ENCODE assay signal across 8 cellular contexts in genomic region chr7:2843711-2844152, GRCh38. TPM values are rescaled to one million over a fixed set of nuclear protein-coding genes. Genes with fewer than 3 reads are reported as not detected.
DNase-seq lines count a peak whose midpoint lies in the region; ATAC-seq and TF ChIP-seq lines count a peak whose summit lies in the region.

No MANE protein-coding gene starts in this region.

- no peaks in the 10 kb centered on the region for H3K27me3 Mint-ChIP-seq in activated T-helper 17 cell treated with anti-CD3 and anti-CD28 coated beads, Interleukin-2, amount 50 U/mL, for 72 hours

- peak overlapping the region in 1 of 2 donors; percentile 45 for H3K27ac ChIP-seq in prostate gland

- no peaks in the 10 kb centered on the region for H3K36me3 ChIP-seq in prostate gland

- 0% methylated on average over 21 of the region's 64 CpGs for WGBS in prostate gland

- H3K27me3 ChIP-seq in prostate gland (replicated peaks; ENCODE audit: insufficient read depth): no peaks in the 10 kb centered on the region

- H3K9me3 ChIP-seq in prostate gland: no peaks in the 10 kb centered on the region

- peaks cover 21% of the 10 kb centered on the region for H3K4me1 Mint-ChIP-seq in activated T-helper 17 cell treated with anti-CD3 and anti-CD28 coated beads, Interleukin-2, amount 50 U/mL, for 72 hours

- TF ChIP-seq POLR2A in prostate gland (IDR thresholded peaks at IDR 0.05): no peak

- intact Hi-C loops in cardiac septum (cut with DNase I): loop anchor here (2.0 kb wide), 1 partner anchor 79 kb away; no protein-coding TSS in a partner anchor
- intact Hi-C loops in prostate gland (cut with DNase I): loop anchor here (5.0 kb wide), 1 partner anchor 126 kb away; no protein-coding TSS in a partner anchor

- DNase-seq in activated gamma-delta T cell treated with Interleukin-2 at 50 U/mL for 16 hours (peak; percentile 29), activated gamma-delta T cell (lab: John Stamatoyannopoulos, UW) (no peak), M059J (ENCODE audit: low read depth) (peak; percentile 38), cardiac septum (ENCODE audit: low spot score) (peak; percentile 68), prostate gland (ENCODE audit: low spot score) (no peak), 8988T (no peak), NCI-H1092 (lab: John Stamatoyannopoulos, UW) (no peak)

- no peak overlapping the region for H3K27ac Mint-ChIP-seq in activated T-helper 17 cell treated with anti-CD3 and anti-CD28 coated beads, Interleukin-2, amount 50 U/mL, for 72 hours

- no peak for TF ChIP-seq CTCF in prostate gland (IDR thresholded peaks at IDR 0.05)

- peaks cover 13% of the 10 kb centered on the region for H3K36me3 Mint-ChIP-seq in activated T-helper 17 cell treated with anti-CD3 and anti-CD28 coated beads, Interleukin-2, amount 50 U/mL, for 72 hours (ENCODE audit: low read depth)

- H3K9me3 Mint-ChIP-seq in activated T-helper 17 cell treated with anti-CD3 and anti-CD28 coated beads, Interleukin-2, amount 50 U/mL, for 72 hours: no peaks in the 10 kb centered on the region

- peak overlapping the region; percentile 79 for H3K4me3 Mint-ChIP-seq in activated T-helper 17 cell treated with anti-CD3 and anti-CD28 coated beads, Interleukin-2, amount 50 U/mL, for 72 hours

- ATAC-seq in activated T-helper 17 cell treated with anti-CD3 and anti-CD28 coated beads, Interleukin-2, amount 50 U/mL, for 72 hours (replicated peaks): peak; percentile 18

- H3K4me3 ChIP-seq in prostate gland: peak overlapping the region; percentile 60 to 62

- H3K4me1 ChIP-seq in prostate gland (replicated peaks): peaks cover 6% of the 10 kb centered on the region

RNA-seq across cellular contexts. Expression of gene GNA12, which starts 0.4 kb away (rescaled TPM):
- 12.5 and 25.7 TPM in 2 replicates for total RNA-seq in M059J (2014; rRNA removed; shearing (Covaris generic))
- 10 to 100 TPM; 15.4 to 17.4 TPM for total RNA-seq in activated T-helper 17 cell treated with anti-CD3 and anti-CD28 coated beads, Interleukin-2, amount 50 U/mL, for 72 hours
- total RNA-seq in cardiac septum: 33.7 TPM
- total RNA-seq in prostate gland: 100 to 1,000 TPM in 1 of 2 donors, 10 to 100 TPM in 1; 22.6 to 102 TPM

Comparison
In these comparisons a context has a peak if more than half of its experiments do, and no peak if none do; other contexts are left out.
1. DNase-seq: peak in activated gamma-delta T cell treated with Interleukin-2 at 50 U/mL for 16 hours (single experiment), M059J (single experiment) and cardiac septum (single experiment); none in activated gamma-delta T cell (single experiment), prostate gland (single experiment), 8988T (single experiment) and NCI-H1092 (single experiment).